In the genomic region with DNA sequence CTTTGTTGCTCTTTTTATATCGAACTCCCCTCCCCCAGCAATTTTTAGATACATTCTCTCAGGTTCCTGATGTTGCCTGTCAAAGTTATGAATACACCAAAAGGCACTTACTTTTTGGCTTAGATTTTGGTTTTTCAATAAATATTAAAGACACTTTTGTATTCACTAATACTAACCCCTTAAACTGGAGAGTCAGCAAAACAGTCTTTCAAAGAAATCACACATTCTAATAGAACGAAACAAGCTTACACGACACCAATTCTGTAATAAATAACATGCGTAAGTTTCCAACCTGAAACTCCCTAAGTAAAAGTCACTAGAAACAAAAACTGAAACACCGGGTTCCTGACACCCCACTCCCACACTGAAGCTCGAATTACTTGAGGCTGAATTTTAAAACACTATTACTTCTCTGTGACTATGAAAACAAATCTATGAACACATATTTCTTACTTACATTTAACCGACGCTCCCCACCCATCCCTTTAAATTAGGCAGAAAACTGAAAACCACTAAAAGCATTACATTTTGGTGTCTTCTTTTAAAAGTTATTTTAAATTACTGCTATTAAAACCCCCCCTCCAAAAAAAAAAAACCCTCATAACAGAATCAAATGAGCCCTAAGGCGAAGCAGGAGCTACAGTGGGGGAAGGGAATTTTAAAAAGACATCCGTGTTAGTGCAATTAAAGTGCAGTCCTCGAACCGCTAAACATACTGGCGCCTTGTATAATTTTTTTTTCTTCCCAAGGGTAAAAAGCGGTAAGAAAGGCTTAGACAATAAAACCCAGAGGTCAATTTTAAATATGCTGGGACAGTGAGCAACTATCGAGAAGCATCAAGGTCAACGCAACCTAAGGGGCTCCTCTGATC, we compare ENCODE assay signal across 8 cellular contexts. TPM values are rescaled to one million over a fixed set of nuclear protein-coding genes. Genes with fewer than 3 reads are reported as not detected.
DNase-seq lines count a peak whose midpoint lies in the region; ATAC-seq and TF ChIP-seq lines count a peak whose summit lies in the region.

No MANE protein-coding gene starts in this region.

- WGBS in spleen, 5 donors, result 1 to 3% (median 3%) methylated on average over 16 of the region's 16 CpGs

- TF ChIP-seq CTCF in BJ (IDR thresholded peaks at IDR 0.05; ENCODE audit: insufficient read depth, low read depth, low read length) (no peak), ascending aorta (IDR thresholded peaks at IDR 0.05) (no peak), spleen (IDR thresholded peaks at IDR 0.05 in 8 of 11, conservative IDR thresholded peaks at IDR 0.05 in 3 of 11) (no peak)

- DNase-seq in BJ (ENCODE audit: low read depth) (no peak), NAMALWA (ENCODE audit: low spot score) (peak; percentile 39), ascending aorta (ENCODE audit: low spot score in 2 of 2) (no peak), spleen (no peak), nucleus accumbens (lab: John Stamatoyannopoulos, UW) (no peak), NCI-H1436 treated with DMSO at 0.1 percent for 48 hours (lab: John Stamatoyannopoulos, UW) (no peak)

- no peaks in the 10 kb centered on the region for H3K9me3 ChIP-seq in ascending aorta
- peaks cover 3% of the 10 kb centered on the region for H3K9me3 ChIP-seq in iPS-18c (ENCODE audit: control insufficient read depth, insufficient read depth, low read length)
- H3K9me3 ChIP-seq in spleen, result no peaks in the 10 kb centered on the region

- H3K27ac ChIP-seq in ascending aorta (peak overlapping the region; percentile 99 to 100), spleen (peak overlapping the region; percentile 96 to 99 (median 98))

- peaks cover 0 to 17% of the 10 kb centered on the region in 2 donors for H3K4me1 ChIP-seq in ascending aorta
- peaks cover 11 to 67% (median 43%) of the 10 kb centered on the region in 6 donors for H3K4me1 ChIP-seq in spleen

- H3K27me3 ChIP-seq in BJ (ENCODE audit: control insufficient read depth, insufficient read depth, low read length) (no peaks in the 10 kb centered on the region), ascending aorta (no peaks in the 10 kb centered on the region), spleen (replicated peaks in 1 of 7) (no peaks in the 10 kb centered on the region)

- peak; percentile 35 for ATAC-seq in GM18867 (IDR thresholded peaks at IDR 0.05; ENCODE audit: unreplicated experiment)

- H3K36me3 ChIP-seq in BJ (ENCODE audit: control insufficient read depth, insufficient read depth, low read length) (no peaks in the 10 kb centered on the region), ascending aorta (no peaks in the 10 kb centered on the region), spleen (no peaks in the 10 kb centered on the region)

- POLR2A ChIA-PET in BJ (lab: Charles Lee), result interaction anchor here (0.6 kb wide), 2 partner anchors 21 to 464 kb away, joined by 3 to 8 read pairs; no protein-coding TSS in a partner anchor

- CTCF ChIA-PET in BJ (lab: Yijun Ruan, JAX), result interaction anchor here (0.7 kb wide), 1 partner anchor 8 kb away, joined by 3 read pairs; no protein-coding TSS in a partner anchor

- intact Hi-C loops in ascending aorta (cut with DNase I), result loop anchor here (1.0 to 10.0 kb wide), 4 partner anchors 78 to 410 kb away; partner anchors contain the start of genes GABPB1, TNFAIP8L3 and TRPM7
- intact Hi-C loops in spleen (cut with DNase I; ENCODE audit: low total_unique reads), result loop anchor here (10.0 kb wide), 1 partner anchor 110 kb away; no protein-coding TSS in a partner anchor

- no peak for TF ChIP-seq POLR2A in spleen (IDR thresholded peaks at IDR 0.05)

- peak overlapping the region; percentile 53 for H3K4me3 ChIP-seq in BJ (ENCODE audit: low read depth, low read length)
- peak overlapping the region; percentile 93 to 96 for H3K4me3 ChIP-seq in ascending aorta
- peak overlapping the region; percentile 66 for H3K4me3 ChIP-seq in iPS-18c (ENCODE audit: insufficient read depth, low read depth, low read length)
- H3K4me3 ChIP-seq in spleen, result peak overlapping the region; percentile 58 to 95 (median 84)

RNA-seq across cellular contexts. Expression of gene SPPL2A, which starts 0.9 kb away (rescaled TPM):
- polyA plus RNA-seq in BJ (2011; rRNA removed) (48.6 and 84.5 TPM in 2 replicates), spleen (10 to 100 TPM; 18.0 to 34.4 (median 25.3) TPM)
- 31.4 and 40.8 TPM in 2 replicates for polyA minus RNA-seq in BJ (2011; rRNA and poly(A)+ RNA removed)
- total RNA-seq in ascending aorta (785 TPM), spleen (100 to 1,000 TPM in 6 of 7 donors, 10 to 100 TPM in 1; 92.6 to 425 (median 122) TPM)
